28 cellular contexts compared by ENCODE assay signal in the genomic region with DNA sequence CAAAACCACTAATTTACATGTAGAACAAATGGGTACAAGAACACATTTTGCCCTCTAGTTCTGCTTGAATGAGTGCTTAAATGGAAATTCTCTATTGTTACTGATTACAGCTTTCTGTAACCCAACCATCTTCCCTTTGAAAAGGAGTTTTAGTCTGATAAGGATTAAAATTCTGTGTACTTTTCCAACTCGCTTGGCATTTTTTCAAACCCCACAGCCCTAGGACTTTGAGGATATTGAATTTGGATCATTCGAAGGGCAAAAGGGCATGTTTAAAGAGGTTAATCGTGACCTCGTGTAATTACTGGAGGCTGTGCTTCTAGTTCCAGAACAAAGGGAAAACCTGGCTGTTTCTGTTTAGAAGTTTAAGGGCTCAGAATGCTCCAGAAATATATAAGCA.
"Had no signal": no experiment of that assay in that cellular context is flagged by ENCODE, and none has a peak within 500 bp of the region (broad histone marks: within the 10 kb centered on the region; RNA-seq: fewer than 3 reads in every experiment).

No MANE protein-coding gene starts in this region.

- H3K36me3 ChIP-seq: adrenal gland, MG63, SJSA1 had no signal

- H3K4me1 ChIP-seq: adrenal gland, SJSA1 had no signal

- ATAC-seq: activated CD4-positive, alpha-beta T cell treated with anti-CD3 and anti-CD28 coated beads for 36 hours; activated CD4-positive, CD25-positive, alpha-beta regulatory T cell treated with anti-CD3 and anti-CD28 coated beads, Interleukin-2, amount 50 U/mL, for 24 hours; activated CD8-positive, alpha-beta T cell treated with anti-CD3 and anti-CD28 coated beads, Interleukin-2, amount 10 ng/mL, durations not matched to agents 7 days and 5 days; activated naive CD4-positive, alpha-beta T cell treated with anti-CD3 and anti-CD28 coated beads, Interleukin-2, amount 50 U/mL, for 72 hours; Panc1 had no signal

- DNase-seq: activated CD4-positive, alpha-beta T cell treated with anti-CD3 and anti-CD28 coated beads for 36 hours; activated CD4-positive, alpha-beta T cell treated with anti-CD3 and anti-CD28 coated beads, Interleukin-2, amount 10 ng/mL, durations not matched to agents 7 days and 5 days; activated CD4-positive, alpha-beta T cell treated with anti-CD3 and anti-CD28 coated beads, Interleukin-2, amount 50 U/mL, for 48 hours; activated CD8-positive, alpha-beta T cell treated with anti-CD3 and anti-CD28 coated beads, Interleukin-2, amount 10 ng/mL, durations not matched to agents 7 days and 5 days; activated gamma-delta T cell; activated naive CD4-positive, alpha-beta T cell treated with anti-CD3 and anti-CD28 coated beads for 36 hours; activated T-cell treated with anti-CD3 and anti-CD28 coated beads, Interleukin-2, amount 50 U/mL, for 24 hours; adrenal gland; caudate nucleus; Karpas-422; KBM-7; MG63; NCI-H1048; NCI-H1105 treated with DMSO at 0.1 percent for 48 hours; NCI-H1436; NCI-H187; NCI-H2029 treated with DMSO at 0.1 percent for 48 hours; NCI-H2171 treated with DMSO at 0.1 percent for 48 hours; NCI-H2227 treated with DMSO at 0.1 percent for 48 hours; NCI-H446; NCI-H510A treated with DMSO at 0.1 percent for 48 hours; NCI-H526 treated with DMSO at 0.1 percent for 48 hours; SHP77; SK-N-SH had no signal

- H3K27ac ChIP-seq: adrenal gland, SJSA1 had no signal

- H3K27me3 ChIP-seq: adrenal gland, MG63, SJSA1 had no signal

- H3K9me3 ChIP-seq: adrenal gland, MG63, SK-N-SH had no signal

- H3K4me3 ChIP-seq: adrenal gland, MG63, SJSA1 had no signal
